8 cellular contexts compared by ENCODE assay signal in genomic region chr4:186068581-186069402, GRCh38. TPM values are rescaled to one million over a fixed set of nuclear protein-coding genes. Genes with fewer than 3 reads are reported as not detected.
DNase-seq lines count a peak whose midpoint lies in the region; ATAC-seq and TF ChIP-seq lines count a peak whose summit lies in the region.

TSS of gene TLR3 (plus strand) at chr4:186069156. CDS start at chr4:186076620, 7,464 bp downstream.

- H3K4me3 Mint-ChIP-seq in activated T-cell treated with anti-CD3 and anti-CD28 coated beads, Interleukin-2, amount 50 U/mL, for 72 hours, result peak within 1 kb of the TSS; percentile 70 to 74
- H3K4me3 Mint-ChIP-seq in osteocyte (ENCODE audit: unreplicated experiment), result peak within 1 kb of the TSS; percentile 69

- TF ChIP-seq CTCF in osteocyte (IDR thresholded peaks at IDR 0.05), result no peak

- H3K36me3 Mint-ChIP-seq in activated T-cell treated with anti-CD3 and anti-CD28 coated beads, Interleukin-2, amount 50 U/mL, for 72 hours (ENCODE audit: insufficient read depth in 2 of 2), result no peaks in the 10 kb centered on the region
- no peaks in the 10 kb centered on the region for H3K36me3 Mint-ChIP-seq in osteocyte (ENCODE audit: unreplicated experiment)

- DNase-seq in activated T-cell treated with anti-CD3 and anti-CD28 coated beads, Interleukin-2, amount 50 U/mL, for 72 hours, result no peak
- DNase-seq in activated T-cell treated with anti-CD3 and anti-CD28 coated beads for 4 hours (no peak), fibroblast of gingiva (ENCODE audit: low read depth) (peak; percentile 10), osteocyte (ENCODE audit: extremely low spot score, unreplicated experiment) (no peak), NCI-H1436 (lab: John Stamatoyannopoulos, UW) (no peak), DMS153 treated with DMSO at 0.1 percent for 48 hours (lab: John Stamatoyannopoulos, UW; ENCODE audit: unreplicated experiment) (no peak), ecto neural progenitor cell (ENCODE audit: low spot score) (no peak)

- H3K9me3 Mint-ChIP-seq in activated T-cell treated with anti-CD3 and anti-CD28 coated beads, Interleukin-2, amount 50 U/mL, for 72 hours, result no peaks in the 10 kb centered on the region
- no peaks in the 10 kb centered on the region for H3K9me3 Mint-ChIP-seq in osteocyte (ENCODE audit: unreplicated experiment)

- peaks cover 13% of the 10 kb centered on the region for H3K4me1 Mint-ChIP-seq in activated T-cell treated with anti-CD3 and anti-CD28 coated beads, Interleukin-2, amount 50 U/mL, for 72 hours (ENCODE audit: low read depth)
- peaks cover 18% of the 10 kb centered on the region for H3K4me1 Mint-ChIP-seq in osteocyte (ENCODE audit: unreplicated experiment)

- peaks cover 13% of the 10 kb centered on the region for H3K27me3 Mint-ChIP-seq in activated T-cell treated with anti-CD3 and anti-CD28 coated beads, Interleukin-2, amount 50 U/mL, for 72 hours (ENCODE audit: low read depth)
- H3K27me3 Mint-ChIP-seq in osteocyte (ENCODE audit: unreplicated experiment), result no peaks in the 10 kb centered on the region

- peak within 1 kb of the TSS; percentile 22 for H3K27ac Mint-ChIP-seq in activated T-cell treated with anti-CD3 and anti-CD28 coated beads, Interleukin-2, amount 50 U/mL, for 72 hours
- peak within 1 kb of the TSS; percentile 81 for H3K27ac Mint-ChIP-seq in osteocyte (ENCODE audit: unreplicated experiment)

- ATAC-seq in activated T-cell treated with anti-CD3 and anti-CD28 coated beads, Interleukin-2, amount 50 U/mL, for 72 hours (replicated peaks in 1 of 2), result peak; percentile 21 to 31
- peak; percentile 69 for ATAC-seq in SK-N-SH treated with all-trans-retinoic acid at 6 μM for 48 hours

TF ChIP-seq in SK-N-SH treated with all-trans-retinoic acid at 6 μM for 48 hours, 23 proteins besides CTCF, POLR2A, EP300 and RAD21:
- no peak for TF ChIP-seq TOX (CRISPR knock-in tag; IDR thresholded peaks at IDR 0.05; ENCODE audit: borderline replicate concordance)
- TF ChIP-seq RARB (CRISPR knock-in tag; IDR thresholded peaks at IDR 0.05), result no peak
- TF ChIP-seq GLIS3 (CRISPR knock-in tag; IDR thresholded peaks at IDR 0.05), result no peak
- TF ChIP-seq SNAI2 (CRISPR knock-in tag; IDR thresholded peaks at IDR 0.05), result no peak
- no peak for TF ChIP-seq ZFP30 (CRISPR knock-in tag; IDR thresholded peaks at IDR 0.05)
- no peak for TF ChIP-seq ZNF8 (CRISPR knock-in tag; IDR thresholded peaks at IDR 0.05)
- TF ChIP-seq POU6F1 (CRISPR knock-in tag; IDR thresholded peaks at IDR 0.05; ENCODE audit: borderline replicate concordance, low read depth), result no peak
- no peak for TF ChIP-seq OSR1 (CRISPR knock-in tag; IDR thresholded peaks at IDR 0.05)
- no peak for TF ChIP-seq BACH2 (CRISPR knock-in tag; IDR thresholded peaks at IDR 0.05; ENCODE audit: borderline replicate concordance)
- TF ChIP-seq ESRRG (CRISPR knock-in tag; IDR thresholded peaks at IDR 0.05), result no peak
- TF ChIP-seq ZFP3 (CRISPR knock-in tag; IDR thresholded peaks at IDR 0.05), result no peak
- no peak for TF ChIP-seq ISL1 (CRISPR knock-in tag; IDR thresholded peaks at IDR 0.05)
- TF ChIP-seq CSRNP3 (CRISPR knock-in tag; IDR thresholded peaks at IDR 0.05), result no peak
- TF ChIP-seq PATZ1 (CRISPR knock-in tag; IDR thresholded peaks at IDR 0.05; ENCODE audit: borderline replicate concordance), result no peak
- no peak for TF ChIP-seq CREB5 (CRISPR knock-in tag; IDR thresholded peaks at IDR 0.05; ENCODE audit: low read depth)
- TF ChIP-seq ZC3H10 (CRISPR knock-in tag; IDR thresholded peaks at IDR 0.05), result no peak

RNA-seq across cellular contexts. Expression of gene TLR3, which starts in this region (rescaled TPM):
- total RNA-seq in activated T-cell treated with anti-CD3 and anti-CD28 coated beads, Interleukin-2, amount 50 U/mL, for 72 hours, result under 1 TPM; 0.09 to 0.14 TPM
- total RNA-seq in osteocyte, result 7.5 and 8.2 TPM in 2 replicates

Comparison
In these comparisons a context has a peak if more than half of its experiments do, and no peak if none do; other contexts are left out.
1. Peak in ATAC-seq in activated T-cell treated with anti-CD3 and anti-CD28 coated beads, Interleukin-2, amount 50 U/mL, for 72 hours; RNA of the gene not detected or under 1 TPM.